8 cellular contexts compared by ENCODE assay signal in the genomic region with DNA sequence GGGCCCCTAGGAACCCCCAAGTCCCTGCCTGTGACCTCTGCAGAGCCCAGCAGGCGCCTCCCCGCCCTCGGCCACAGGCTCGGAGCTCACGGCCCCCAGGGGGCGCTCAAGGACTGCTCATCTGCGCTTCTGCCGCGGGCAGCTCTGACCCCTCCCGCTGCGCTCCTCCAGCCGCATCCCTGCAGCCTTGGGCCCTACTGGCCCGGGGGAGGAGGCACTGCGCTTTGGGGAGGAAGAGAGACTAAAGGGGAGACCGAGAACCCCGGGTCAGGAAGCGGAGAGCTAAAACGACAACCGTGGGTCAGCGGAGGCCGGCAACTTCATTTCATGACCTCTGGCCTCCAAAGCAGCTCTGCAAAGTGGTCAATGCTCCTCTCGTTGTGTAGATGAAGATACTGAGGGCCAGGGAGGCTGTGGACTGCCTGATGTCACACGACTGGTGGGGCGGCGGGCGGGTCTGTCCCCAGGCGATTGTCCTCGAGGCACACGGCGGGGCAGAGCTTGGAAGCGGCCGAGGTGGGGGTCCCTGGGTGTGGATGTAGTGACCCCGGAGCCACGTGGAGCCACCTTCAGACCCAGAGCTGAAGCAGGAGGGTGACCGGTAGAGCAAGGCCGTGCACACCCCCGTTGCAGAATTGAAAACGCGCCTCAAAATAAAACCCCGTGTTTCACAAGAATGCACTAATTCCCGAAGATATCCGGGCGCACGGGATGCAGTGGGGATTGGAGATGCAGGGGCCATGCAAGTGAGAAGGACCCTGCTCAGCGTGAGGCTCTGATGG. TPM values are rescaled to one million over a fixed set of nuclear protein-coding genes. Genes with fewer than 3 reads are reported as not detected.
DNase-seq lines count a peak whose midpoint lies in the region; ATAC-seq and TF ChIP-seq lines count a peak whose summit lies in the region.

No MANE protein-coding gene starts in this region.

- 10 to 45% methylated on average over 4 to 45 of the region's 45 CpGs for WGBS in transverse colon (ENCODE audit: low coverage in 1 of 2), 2 donors

- no peaks in the 10 kb centered on the region for H3K36me3 ChIP-seq in transverse colon

- intact Hi-C loops in left ventricle myocardium superior (cut with micrococcal nuclease) (loop anchor here (5.0 kb wide), 1 partner anchor 448 kb away; no protein-coding TSS in a partner anchor), posterior cingulate gyrus (cut with DNase I) (loop anchor here (1.0 to 10.0 kb wide), 4 partner anchors 41 to 459 kb away; no protein-coding TSS in a partner anchor), transverse colon (cut with DNase I; ENCODE audit: low total_unique reads) (loop anchor here (5.0 kb wide), 1 partner anchor 463 kb away; no protein-coding TSS in a partner anchor)

- POLR2A ChIA-PET in T-cell (lab: Charles Lee), result no interaction called here

- H3K27me3 Mint-ChIP-seq in T-cell, result peaks cover 8 to 40% of the 10 kb centered on the region in 2 donors

- DNase-seq in AG09309 (ENCODE audit: low read depth) (no peak), NB4 (ENCODE audit: low read depth) (peak; percentile 84), T-cell (peak; percentile 30 to 83 (median 69)), amniotic epithelial cell (ENCODE audit: low read depth) (peak; percentile 57), left ventricle myocardium superior (peak; percentile 95), posterior cingulate gyrus (peak; percentile 78 to 98 (median 90)), transverse colon (peak; percentile 91)

- in situ Hi-C loops in transverse colon (cut with MboI; ENCODE audit: low pct_ligation_motif_present in 1 of 4, low pct_unique_long_range_greater_than_20kb in 1 of 4, low sequenced_read_pairs in 3 of 4), result loop anchor here in 2 of 4 donors (25.0 kb wide), 1 partner anchor 468 kb away; a partner anchor contains a TSS

- H3K4me3 ChIP-seq in AG09309 (ENCODE audit: control insufficient read depth, low read depth, low read length) (no peak overlapping the region), NB4 (ENCODE audit: low read depth, low read length) (no peak overlapping the region), transverse colon (peak overlapping the region; percentile 12 to 55 (median 17))

- no peak for TF ChIP-seq EP300 in transverse colon (IDR thresholded peaks at IDR 0.05; ENCODE audit: low read depth)

- peaks cover 6 to 13% (median 11%) of the 10 kb centered on the region in 4 donors for H3K4me1 ChIP-seq in transverse colon

- peaks cover 4 to 11% (median 9%) of the 10 kb centered on the region in 3 donors for H3K4me1 Mint-ChIP-seq in T-cell

- no peak for TF ChIP-seq POLR2A in NB4 (IDR thresholded peaks at IDR 0.05; ENCODE audit: extremely low read depth, insufficient read length)
- no peak for TF ChIP-seq POLR2A in transverse colon (IDR thresholded peaks at IDR 0.05)

- peak overlapping the region in 3 of 4 donors; percentile 24 to 67 (median 42) for H3K27ac ChIP-seq in transverse colon

- peak; percentile 71 for ATAC-seq in GM19452 (IDR thresholded peaks at IDR 0.05; ENCODE audit: unreplicated experiment)
- ATAC-seq in T-cell (replicated peaks in 1 of 4), result peak; percentile 81 to 88 (median 85)
- peak; percentile 98 for ATAC-seq in left ventricle myocardium superior

- H3K27ac Mint-ChIP-seq in T-cell, result no peak overlapping the region

- H3K9me3 ChIP-seq in transverse colon, result no peaks in the 10 kb centered on the region

- H3K27me3 ChIP-seq in transverse colon, result peaks cover 13% of the 10 kb centered on the region

- TF ChIP-seq CTCF in AG09309 (IDR thresholded peaks at IDR 0.05; ENCODE audit: control insufficient read depth, insufficient read depth, low read depth, low read length, missing control alignments) (peak; percentile 89), NB4 (IDR thresholded peaks at IDR 0.05; ENCODE audit: low read depth, low read length) (peak; percentile 83), transverse colon (IDR thresholded peaks at IDR 0.05) (peak; percentile 91 to 96 (median 95))

- peaks cover 0 to 3% (median 0%) of the 10 kb centered on the region in 3 donors for H3K9me3 Mint-ChIP-seq in T-cell

- H3K4me3 Mint-ChIP-seq in T-cell, result peak overlapping the region in 1 of 3 donors; percentile 24

- H3K36me3 Mint-ChIP-seq in T-cell, result no peaks in the 10 kb centered on the region

- CTCF ChIA-PET in T-cell (lab: Charles Lee), result interaction anchor here (0.5 to 4.3 kb wide), 26 partner anchors 10 to 743 kb away, joined by 3 to 70 read pairs (median 4); a partner anchor contains a TSS

RNA-seq across cellular contexts. Expression of a gene that starts 2.7 kb away (rescaled TPM):
- total RNA-seq in T-cell (not detected), left ventricle myocardium superior (not detected), transverse colon (not detected)

RNA-seq across cellular contexts. Expression of a gene that starts 56.1 kb away (rescaled TPM):
- 1 to 10 TPM in 4 of 5 donors, under 1 TPM in 1; 0.72 to 4.2 (median 1.8) TPM for total RNA-seq in T-cell
- 0.77 TPM for total RNA-seq in left ventricle myocardium superior
- 10 to 100 TPM in 1 of 4 donors, 1 to 10 TPM in 2, under 1 TPM in 1; 0.68 to 13.5 (median 1.3) TPM for total RNA-seq in transverse colon

Comparison
In these comparisons a context has a peak if more than half of its experiments do, and no peak if none do; other contexts are left out.
1. H3K4me3 ChIP-seq: peak in transverse colon (4 of 4); none in AG09309 (single experiment) and NB4 (single experiment).
2. Peak in every context shown above with its lines, with median percentiles within 50 percentile points of each other: CTCF ChIP-seq and ATAC-seq.